ENCODE assay signal across 13 cellular contexts in genomic region chr9:108551030-108551964, GRCh38.
DNase-seq lines count a peak whose midpoint lies in the region; ATAC-seq and TF ChIP-seq lines count a peak whose summit lies in the region.
"Had no signal": no experiment of that assay in that cellular context is flagged by ENCODE, and none has a peak within 500 bp of the region (broad histone marks: within the 10 kb centered on the region; RNA-seq: fewer than 3 reads in every experiment).

No MANE protein-coding gene starts in this region.

- no peak for ATAC-seq in activated CD8-positive, alpha-beta T cell treated with anti-CD3 and anti-CD28 coated beads for 36 hours
- ATAC-seq: effector memory CD8-positive, alpha-beta T cell had no signal

- no peaks in the 10 kb centered on the region for H3K9me3 ChIP-seq in ovary
- H3K9me3 ChIP-seq: BLaER1 had no signal

- WGBS in ovary, 3 donors = 68 to 73% (median 71%) methylated on average over 13 of the region's 13 CpGs

- no peaks in the 10 kb centered on the region for H3K9me3 Mint-ChIP-seq in HFFc6
- H3K9me3 Mint-ChIP-seq in activated CD8-positive, alpha-beta T cell treated with anti-CD3 and anti-CD28 coated beads for 36 hours = no peaks in the 10 kb centered on the region
- H3K9me3 Mint-ChIP-seq: activated T-cell treated with anti-CD3 and anti-CD28 coated beads, Interleukin-2, amount 50 U/mL, for 24 hours; IgD-negative memory B cell had no signal

- H3K27me3 Mint-ChIP-seq in HFFc6 (ENCODE audit: insufficient read depth) = peaks cover 7% of the 10 kb centered on the region
- H3K27me3 Mint-ChIP-seq in activated CD8-positive, alpha-beta T cell treated with anti-CD3 and anti-CD28 coated beads for 36 hours = peaks cover 2% of the 10 kb centered on the region
- H3K27me3 Mint-ChIP-seq: activated T-cell treated with anti-CD3 and anti-CD28 coated beads, Interleukin-2, amount 50 U/mL, for 24 hours; effector memory CD8-positive, alpha-beta T cell had no signal

- no peaks in the 10 kb centered on the region for H3K27me3 ChIP-seq in ovary
- H3K27me3 ChIP-seq: BLaER1 had no signal

- TF ChIP-seq CTCF in HFFc6 (IDR thresholded peaks at IDR 0.05) (no peak), WI38 (IDR thresholded peaks at IDR 0.05; ENCODE audit: low read depth, low read length) (no peak), ovary (IDR thresholded peaks at IDR 0.05) (no peak)
- no peak for TF ChIP-seq CTCF in activated CD8-positive, alpha-beta T cell treated with anti-CD3 and anti-CD28 coated beads for 36 hours (IDR thresholded peaks at IDR 0.05)

- H3K4me3 ChIP-seq in WI38 (ENCODE audit: low read depth, low read length) (peak overlapping the region; percentile 7; the same call in 1 of the 2 replicates), ovary (no peak overlapping the region)
- H3K4me3 ChIP-seq: BLaER1, SK-N-MC had no signal

- DNase-seq in 8988T = peak; percentile 24
- peak; percentile 88 for DNase-seq in HFFc6
- peak; percentile 35 for DNase-seq in iPS-NIHi11 (ENCODE audit: low spot score)
- DNase-seq in T-helper 2 cell = no peak
- no peak for DNase-seq in activated CD8-positive, alpha-beta T cell treated with anti-CD3 and anti-CD28 coated beads for 36 hours
- no peak for DNase-seq in NCI-H446 treated with DMSO at 0.1 percent for 48 hours (lab: John Stamatoyannopoulos, UW)
- no peak for DNase-seq in ovary
- DNase-seq: activated T-cell treated with anti-CD3 and anti-CD28 coated beads, Interleukin-2, amount 50 U/mL, for 24 hours; effector memory CD8-positive, alpha-beta T cell had no signal

- H3K36me3 Mint-ChIP-seq in HFFc6 (ENCODE audit: low read depth) = no peaks in the 10 kb centered on the region
- no peaks in the 10 kb centered on the region for H3K36me3 Mint-ChIP-seq in activated CD8-positive, alpha-beta T cell treated with anti-CD3 and anti-CD28 coated beads for 36 hours (ENCODE audit: low read depth)
- H3K36me3 Mint-ChIP-seq: IgD-negative memory B cell had no signal

- no peak overlapping the region for H3K27ac ChIP-seq in ovary
- H3K27ac ChIP-seq: BLaER1, SK-N-MC had no signal

- H3K36me3 ChIP-seq in ovary = no peaks in the 10 kb centered on the region
- H3K36me3 ChIP-seq: BLaER1 had no signal

- H3K4me1 Mint-ChIP-seq in HFFc6 (ENCODE audit: low read depth) = peaks cover 50% of the 10 kb centered on the region
- H3K4me1 Mint-ChIP-seq in activated CD8-positive, alpha-beta T cell treated with anti-CD3 and anti-CD28 coated beads for 36 hours (ENCODE audit: low read depth) = no peaks in the 10 kb centered on the region
- H3K4me1 Mint-ChIP-seq: IgD-negative memory B cell had no signal

- peak overlapping the region; percentile 68 for H3K27ac Mint-ChIP-seq in HFFc6
- H3K27ac Mint-ChIP-seq in activated CD8-positive, alpha-beta T cell treated with anti-CD3 and anti-CD28 coated beads for 36 hours = no peak overlapping the region
- H3K27ac Mint-ChIP-seq: activated T-cell treated with anti-CD3 and anti-CD28 coated beads, Interleukin-2, amount 50 U/mL, for 24 hours; effector memory CD8-positive, alpha-beta T cell; IgD-negative memory B cell had no signal

- H3K4me3 Mint-ChIP-seq in HFFc6 = peak overlapping the region; percentile 79
- H3K4me3 Mint-ChIP-seq in activated CD8-positive, alpha-beta T cell treated with anti-CD3 and anti-CD28 coated beads for 36 hours = no peak overlapping the region
- H3K4me3 Mint-ChIP-seq: activated T-cell treated with anti-CD3 and anti-CD28 coated beads, Interleukin-2, amount 50 U/mL, for 24 hours; effector memory CD8-positive, alpha-beta T cell; IgD-negative memory B cell had no signal

- TF ChIP-seq EP300 in ovary (IDR thresholded peaks at IDR 0.05) = no peak

- intact Hi-C loops in activated CD8-positive, alpha-beta T cell treated with anti-CD3 and anti-CD28 coated beads for 36 hours (cut with micrococcal nuclease) = no loop called here
- intact Hi-C loops in ovary (cut with DNase I) = no loop called here

- H3K4me1 ChIP-seq in ovary (ENCODE audit: insufficient read depth) = no peaks in the 10 kb centered on the region

- POLR2A ChIA-PET in activated CD8-positive, alpha-beta T cell treated with anti-CD3 and anti-CD28 coated beads for 36 hours (lab: Charles Lee) = no interaction called here

- CTCF ChIA-PET in activated CD8-positive, alpha-beta T cell treated with anti-CD3 and anti-CD28 coated beads for 36 hours (lab: Charles Lee) = no interaction called here

- no peak for TF ChIP-seq POLR2A in ovary (IDR thresholded peaks at IDR 0.05)

Comparison
In these comparisons a context has a peak if more than half of its experiments do, and no peak if none do; other contexts are left out.
1. DNase-seq: peak in 8988T (single experiment), HFFc6 (single experiment) and iPS-NIHi11 (single experiment); none in T-helper 2 cell (0 of 5), activated CD8-positive, alpha-beta T cell treated with anti-CD3 and anti-CD28 coated beads for 36 hours (single experiment), NCI-H446 treated with DMSO at 0.1 percent for 48 hours (single experiment) and ovary (0 of 5).